Comparison of ENCODE assay signal across 6 cellular contexts in the genomic region with DNA sequence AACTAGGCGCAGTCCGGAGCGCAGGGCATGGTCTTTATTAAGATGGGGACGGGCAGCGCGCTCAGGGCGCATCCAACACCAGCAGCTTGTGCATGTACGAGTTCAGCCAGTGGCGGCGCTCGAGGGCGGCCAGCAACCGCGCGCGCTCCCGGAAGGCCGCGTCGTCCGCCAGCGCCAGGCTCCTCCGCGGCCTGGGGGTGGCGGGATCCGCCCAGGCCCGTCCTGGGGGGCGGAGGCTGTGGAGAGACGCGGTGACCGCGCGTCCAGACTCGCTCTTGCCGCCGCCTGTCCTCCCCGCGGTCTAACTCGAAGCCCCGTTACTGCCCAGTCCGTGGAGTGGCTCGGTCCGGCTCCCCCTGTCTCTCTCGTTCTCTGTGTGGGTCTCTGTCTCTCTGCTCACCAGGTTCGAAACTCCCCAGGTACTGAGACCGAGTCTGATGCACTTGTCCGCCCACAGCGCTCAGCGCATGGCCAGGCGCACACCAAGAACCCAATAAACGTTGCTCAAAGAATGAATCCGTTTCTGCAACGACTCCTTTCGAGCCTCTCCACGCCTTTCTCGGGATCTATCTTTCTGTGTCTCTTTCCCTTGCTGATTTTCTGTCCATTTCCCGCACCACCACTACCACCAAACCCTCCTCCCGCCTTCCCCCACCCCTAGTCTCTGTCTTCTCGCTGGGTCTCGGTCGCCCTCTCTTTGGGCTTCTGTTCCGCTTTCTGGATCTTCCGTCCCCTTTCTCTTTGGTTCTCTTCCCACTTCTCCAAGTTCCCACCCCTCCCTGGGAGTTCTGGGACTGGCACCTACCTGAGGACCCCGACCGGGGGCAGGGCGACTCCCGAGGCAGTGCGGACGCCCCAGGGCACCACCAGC. TPM values are rescaled to one million over a fixed set of nuclear protein-coding genes. Genes with fewer than 3 reads are reported as not detected.
A peak's percentile ranks its signal among the peaks of the same experiment; 100 is the strongest.
DNase-seq lines count a peak whose midpoint lies in the region; FAIRE-seq and TF ChIP-seq lines count a peak whose summit lies in the region.

No MANE protein-coding gene starts in this region.

- H3K4me2 ChIP-seq in endothelial cell of umbilical vein (ENCODE audit: insufficient read depth, low read length): no peak overlapping the region

- H3K27ac ChIP-seq in endothelial cell of umbilical vein (ENCODE audit: insufficient read depth, low read depth, low read length): no peak overlapping the region
- no peak overlapping the region for H3K27ac ChIP-seq in tibial nerve

- TF ChIP-seq POLR2A in endothelial cell of umbilical vein (IDR thresholded peaks at IDR 0.05; ENCODE audit: low read depth, low read length) (no peak), tibial nerve (IDR thresholded peaks at IDR 0.05) (no peak)

- peak; percentile 26 for FAIRE-seq in endothelial cell of umbilical vein (lab: Jason Lieb, UNC)

- intact Hi-C loops in endothelial cell of umbilical vein (cut with micrococcal nuclease): no loop called here

- dilution Hi-C loops in endothelial cell of umbilical vein (cut with MboI; ENCODE audit: extremely low pct_ligation_motif_present, low sequenced_read_pairs): no loop called here

- H3K4me1 ChIP-seq in endothelial cell of umbilical vein (ENCODE audit: control insufficient read depth, extremely low read depth, insufficient read depth, low read length): no peaks in the 10 kb centered on the region
- peaks cover 0 to 41% (median 16%) of the 10 kb centered on the region in 4 donors for H3K4me1 ChIP-seq in tibial nerve

- peak; percentile 39 for TF ChIP-seq CTCF in GM06990 (IDR thresholded peaks at IDR 0.05; ENCODE audit: insufficient read depth, low read length, poor library complexity, severe bottlenecking)
- TF ChIP-seq CTCF in endothelial cell of umbilical vein (IDR thresholded peaks at IDR 0.05; ENCODE audit: extremely low read depth in 1 of 2, insufficient read depth in 1 of 2, low read depth in 1 of 2, low read length in 2 of 2): peak; percentile 25 to 55
- peak in 1 of 5 experiments; percentile 28 for TF ChIP-seq CTCF in tibial nerve (IDR thresholded peaks at IDR 0.05)

- no peak for TF ChIP-seq EP300 in tibial nerve (IDR thresholded peaks at IDR 0.05)

- no peaks in the 10 kb centered on the region for H3K9me3 ChIP-seq in endothelial cell of umbilical vein (replicated peaks; ENCODE audit: control insufficient read depth, insufficient read depth, low read length)
- no peaks in the 10 kb centered on the region for H3K9me3 ChIP-seq in tibial nerve

- DNase-seq in GM06990 (ENCODE audit: extremely low read depth, insufficient read length): peak; percentile 54
- DNase-seq in endothelial cell of umbilical vein (ENCODE audit: low read depth, low spot score): peak; percentile 28
- peak; percentile 41 to 53 for DNase-seq in stimulated activated CD4-positive, alpha-beta T cell treated with anti-CD3 and anti-CD28 coated beads, Interleukin-4, amount 100 ng/mL, for 48 hours (ENCODE audit: low read depth in 2 of 2)
- DNase-seq in tibial nerve (ENCODE audit: low spot score in 2 of 2): no peak
- no peak for DNase-seq in SK-N-DZ (ENCODE audit: low spot score)

- no peak overlapping the region for H3K9ac ChIP-seq in endothelial cell of umbilical vein (replicated peaks; ENCODE audit: extremely low read depth, insufficient read depth, low read length)

- WGBS in tibial nerve, 2 donors: 2 to 4% methylated on average over 34 to 53 of the region's 69 CpGs

- H3K4me3 ChIP-seq in GM06990 (replicated peaks; ENCODE audit: low read depth, low read length) (no peak overlapping the region), endothelial cell of umbilical vein (replicated peaks in 1 of 3; ENCODE audit: insufficient read depth in 1 of 3, low read depth in 1 of 3, low read length in 3 of 3) (no peak overlapping the region), tibial nerve (peak overlapping the region in 2 of 4 donors; percentile 17 to 29)

- BruUV-seq in endothelial cell of umbilical vein (replicated peaks; lab: Mats Ljungman, UMichigan): no TSS peak

- no peaks in the 10 kb centered on the region for H3K36me3 ChIP-seq in GM06990 (ENCODE audit: control insufficient read depth, insufficient read depth, low read length)
- H3K36me3 ChIP-seq in endothelial cell of umbilical vein (ENCODE audit: control insufficient read depth in 2 of 2, extremely low read depth in 1 of 2, insufficient read depth in 2 of 2, low read length in 2 of 2): no peaks in the 10 kb centered on the region
- no peaks in the 10 kb centered on the region for H3K36me3 ChIP-seq in tibial nerve

- H3K27me3 ChIP-seq in GM06990 (replicated peaks; ENCODE audit: control insufficient read depth, insufficient read depth, low read length) (peaks cover 2% of the 10 kb centered on the region), endothelial cell of umbilical vein (ENCODE audit: control insufficient read depth in 2 of 2, insufficient read depth in 2 of 2, low read length in 2 of 2) (peaks cover 70 to 90% of the 10 kb centered on the region in 2 experiments), tibial nerve (peaks cover 3 to 100% of the 10 kb centered on the region in 2 donors)

- H3K79me2 ChIP-seq in endothelial cell of umbilical vein (ENCODE audit: control insufficient read depth, insufficient read depth, low read length): no peaks in the 10 kb centered on the region

- H2AFZ ChIP-seq in endothelial cell of umbilical vein (ENCODE audit: low read depth, low read length): peak overlapping the region; percentile 15

- H3K9me1 ChIP-seq in endothelial cell of umbilical vein (replicated peaks; ENCODE audit: control insufficient read depth, extremely low read depth, insufficient read depth, low read length): no peaks in the 10 kb centered on the region

- CTCF ChIA-PET in endothelial cell of umbilical vein (lab: Charles Lee): interaction anchor here (1.0 kb wide), 1 partner anchor 11 kb away, joined by 3 read pairs; no protein-coding TSS in a partner anchor

- POLR2A ChIA-PET in endothelial cell of umbilical vein (lab: Charles Lee): no interaction called here

- H4K20me1 ChIP-seq in endothelial cell of umbilical vein (replicated peaks; ENCODE audit: control insufficient read depth, extremely low read depth, insufficient read depth, low read length): no peaks in the 10 kb centered on the region

RNA-seq across cellular contexts. Expression of a gene that starts 0.6 kb away (rescaled TPM):
- polyA plus RNA-seq in PFSK-1 (2012; ENCODE audit: insufficient read length, low read depth): not detected
- total RNA-seq in endothelial cell of umbilical vein (not detected in 2 replicates), tibial nerve (not detected)
- polyA plus RNA-seq in endothelial cell of umbilical vein: not detected in 2 replicates
- not detected in 2 replicates for polyA plus RNA-seq in endothelial cell of umbilical vein (2011; cell fraction: cytosol; rRNA removed)
- not detected in 2 replicates for polyA plus RNA-seq in endothelial cell of umbilical vein (2011; cell fraction: nucleus; rRNA removed)
- polyA plus RNA-seq in endothelial cell of umbilical vein (2012): not detected in 2 replicates
- polyA minus RNA-seq in endothelial cell of umbilical vein: not detected in 2 replicates
- not detected for polyA minus RNA-seq in endothelial cell of umbilical vein (2011; cell fraction: cytosol; rRNA and poly(A)+ RNA removed)
- not detected in 2 replicates for polyA minus RNA-seq in endothelial cell of umbilical vein (2011; cell fraction: nucleus; rRNA and poly(A)+ RNA removed)
- polyA plus RNA-seq in SK-N-DZ (2014; cell fraction: cytosol; rRNA removed): not detected in 2 replicates
- polyA plus RNA-seq in SK-N-DZ (2014; cell fraction: nucleus; rRNA removed): not detected in 2 replicates

RNA-seq across cellular contexts. Expression of a gene that starts 2.5 kb away (rescaled TPM):
- polyA plus RNA-seq in PFSK-1 (2012; ENCODE audit: insufficient read length, low read depth): not detected
- total RNA-seq in endothelial cell of umbilical vein (not detected in 2 replicates), tibial nerve (not detected)
- polyA plus RNA-seq in endothelial cell of umbilical vein: not detected in 2 replicates
- not detected in 2 replicates for polyA plus RNA-seq in endothelial cell of umbilical vein (2011; cell fraction: cytosol; rRNA removed)
- polyA plus RNA-seq in endothelial cell of umbilical vein (2011; cell fraction: nucleus; rRNA removed): not detected in 2 replicates
- not detected in 2 replicates for polyA plus RNA-seq in endothelial cell of umbilical vein (2012)
- not detected in 2 replicates for polyA minus RNA-seq in endothelial cell of umbilical vein
- polyA minus RNA-seq in endothelial cell of umbilical vein (2011; cell fraction: cytosol; rRNA and poly(A)+ RNA removed): not detected
- not detected in 2 replicates for polyA minus RNA-seq in endothelial cell of umbilical vein (2011; cell fraction: nucleus; rRNA and poly(A)+ RNA removed)
- not detected in 2 replicates for polyA plus RNA-seq in SK-N-DZ (2014; cell fraction: cytosol; rRNA removed)
- polyA plus RNA-seq in SK-N-DZ (2014; cell fraction: nucleus; rRNA removed): not detected in 2 replicates

RNA-seq across cellular contexts. Expression of a gene that starts 18.7 kb away (rescaled TPM):
- 1.4 TPM for polyA plus RNA-seq in PFSK-1 (2012; ENCODE audit: insufficient read length, low read depth)
- total RNA-seq in endothelial cell of umbilical vein: 0.13 and 0.25 TPM in 2 replicates
- 0.06 and 0.07 TPM in 2 replicates for polyA plus RNA-seq in endothelial cell of umbilical vein
- polyA plus RNA-seq in endothelial cell of umbilical vein (2011; cell fraction: cytosol; rRNA removed): 0.04 TPM in 1 of 2 replicates, not detected in the other
- 0.20 and 0.25 TPM in 2 replicates for polyA plus RNA-seq in endothelial cell of umbilical vein (2011; cell fraction: nucleus; rRNA removed)
- 0.05 and 0.14 TPM in 2 replicates for polyA plus RNA-seq in endothelial cell of umbilical vein (2012)
- polyA minus RNA-seq in endothelial cell of umbilical vein: 0.08 and 0.22 TPM in 2 replicates
- not detected for polyA minus RNA-seq in endothelial cell of umbilical vein (2011; cell fraction: cytosol; rRNA and poly(A)+ RNA removed)
- polyA minus RNA-seq in endothelial cell of umbilical vein (2011; cell fraction: nucleus; rRNA and poly(A)+ RNA removed): not detected in 2 replicates
- 1 to 10 TPM; 2.4 to 7.1 (median 6.2) TPM for total RNA-seq in tibial nerve
- polyA plus RNA-seq in SK-N-DZ (2014; cell fraction: cytosol; rRNA removed): not detected in 2 replicates
- 0.16 TPM in 1 of 2 replicates, not detected in the other for polyA plus RNA-seq in SK-N-DZ (2014; cell fraction: nucleus; rRNA removed)

RNA-seq across cellular contexts. Expression of a gene that starts 29.0 kb away (rescaled TPM):
- 74.4 TPM for polyA plus RNA-seq in PFSK-1 (2012; ENCODE audit: insufficient read length, low read depth)
- 84.1 and 86.9 TPM in 2 replicates for total RNA-seq in endothelial cell of umbilical vein
- 72.6 and 83.2 TPM in 2 replicates for polyA plus RNA-seq in endothelial cell of umbilical vein
- polyA plus RNA-seq in endothelial cell of umbilical vein (2011; cell fraction: cytosol; rRNA removed): 74.4 and 86.3 TPM in 2 replicates
- 157 and 167 TPM in 2 replicates for polyA plus RNA-seq in endothelial cell of umbilical vein (2011; cell fraction: nucleus; rRNA removed)
- 70.0 and 77.4 TPM in 2 replicates for polyA plus RNA-seq in endothelial cell of umbilical vein (2012)
- polyA minus RNA-seq in endothelial cell of umbilical vein: 54.1 and 61.6 TPM in 2 replicates
- 43.3 TPM for polyA minus RNA-seq in endothelial cell of umbilical vein (2011; cell fraction: cytosol; rRNA and poly(A)+ RNA removed)
- 25.5 and 29.6 TPM in 2 replicates for polyA minus RNA-seq in endothelial cell of umbilical vein (2011; cell fraction: nucleus; rRNA and poly(A)+ RNA removed)
- 100 to 1,000 TPM in 3 of 4 donors, 10 to 100 TPM in 1; 85.0 to 128 (median 110) TPM for total RNA-seq in tibial nerve
- polyA plus RNA-seq in SK-N-DZ (2014; cell fraction: cytosol; rRNA removed): 105 and 107 TPM in 2 replicates
- polyA plus RNA-seq in SK-N-DZ (2014; cell fraction: nucleus; rRNA removed): 190 and 225 TPM in 2 replicates

RNA-seq across cellular contexts. Expression of a gene that starts 30.4 kb away (rescaled TPM):
- 95.8 TPM for polyA plus RNA-seq in PFSK-1 (2012; ENCODE audit: insufficient read length, low read depth)
- total RNA-seq in endothelial cell of umbilical vein (27.6 and 38.8 TPM in 2 replicates), tibial nerve (10 to 100 TPM; 33.9 to 70.5 (median 63.5) TPM)
- 33.2 and 42.3 TPM in 2 replicates for polyA plus RNA-seq in endothelial cell of umbilical vein
- polyA plus RNA-seq in endothelial cell of umbilical vein (2011; cell fraction: cytosol; rRNA removed): 17.0 and 22.3 TPM in 2 replicates
- 34.5 and 40.5 TPM in 2 replicates for polyA plus RNA-seq in endothelial cell of umbilical vein (2011; cell fraction: nucleus; rRNA removed)
- polyA plus RNA-seq in endothelial cell of umbilical vein (2012): 16.3 and 21.0 TPM in 2 replicates
- 12.9 and 21.3 TPM in 2 replicates for polyA minus RNA-seq in endothelial cell of umbilical vein
- polyA minus RNA-seq in endothelial cell of umbilical vein (2011; cell fraction: cytosol; rRNA and poly(A)+ RNA removed): 31.6 TPM
- polyA minus RNA-seq in endothelial cell of umbilical vein (2011; cell fraction: nucleus; rRNA and poly(A)+ RNA removed): 7.4 and 18.8 TPM in 2 replicates
- polyA plus RNA-seq in SK-N-DZ (2014; cell fraction: cytosol; rRNA removed): 6.8 and 14.6 TPM in 2 replicates
- polyA plus RNA-seq in SK-N-DZ (2014; cell fraction: nucleus; rRNA removed): 20.4 and 21.3 TPM in 2 replicates

Comparison
In these comparisons a context has a peak if more than half of its experiments do, and no peak if none do; other contexts are left out.
1. DNase-seq: peak in GM06990 (single experiment), endothelial cell of umbilical vein (single experiment) and stimulated activated CD4-positive, alpha-beta T cell treated with anti-CD3 and anti-CD28 coated beads, Interleukin-4, amount 100 ng/mL, for 48 hours (2 of 2); none in tibial nerve (0 of 2) and SK-N-DZ (single experiment).